1 cellular context compared by ENCODE assay signal in the genomic region with DNA sequence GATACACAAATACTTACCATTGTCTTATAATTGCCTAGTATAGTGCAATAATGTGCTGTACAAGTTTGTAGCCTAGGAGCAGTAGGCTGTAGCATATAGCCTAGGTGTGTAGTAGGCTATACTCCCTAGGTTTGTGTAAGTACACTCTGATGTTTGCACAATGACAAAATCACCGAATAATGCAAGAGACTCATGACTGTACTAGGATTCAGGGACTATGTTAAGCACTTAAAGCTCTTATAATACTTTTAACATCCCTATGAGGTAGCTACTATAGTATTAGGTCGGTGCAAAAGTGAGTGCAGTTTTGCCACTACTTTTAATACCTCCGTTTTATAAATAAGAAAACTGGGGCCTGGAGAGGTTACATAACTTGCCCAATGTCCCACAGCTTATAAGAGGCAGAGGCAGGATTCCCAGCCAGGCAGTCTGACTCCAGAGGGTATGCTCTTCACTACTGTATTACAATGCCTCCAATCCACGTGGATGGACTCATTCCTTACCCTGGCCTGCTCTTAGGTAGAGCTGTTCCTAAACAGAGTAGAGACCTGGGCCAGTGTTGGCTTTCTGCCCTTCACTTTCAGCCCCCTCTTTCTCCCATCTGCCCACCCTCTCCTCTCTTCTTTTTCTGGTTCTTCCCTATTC.
TF ChIP-seq lines count a peak whose summit lies in the region.

No MANE protein-coding gene starts in this region.

TF ChIP-seq in K562, 482 proteins besides CTCF, POLR2A, EP300 and RAD21 (continued from another document):
- TF ChIP-seq KAT2B (IDR thresholded peaks at IDR 0.05; ENCODE audit: low read depth, low read length), result no peak
- TF ChIP-seq YBX1 (IDR thresholded peaks at IDR 0.05), result no peak
- no peak for TF ChIP-seq CXXC5 (CRISPR knock-in tag; IDR thresholded peaks at IDR 0.05)
- TF ChIP-seq BACH1 (tag; IDR thresholded peaks at IDR 0.05), result no peak
- no peak for TF ChIP-seq L3MBTL2 (IDR thresholded peaks at IDR 0.05)
- no peak for TF ChIP-seq NCOA4 (IDR thresholded peaks at IDR 0.05; ENCODE audit: partially characterized antibody)
- TF ChIP-seq, protein P1, sequence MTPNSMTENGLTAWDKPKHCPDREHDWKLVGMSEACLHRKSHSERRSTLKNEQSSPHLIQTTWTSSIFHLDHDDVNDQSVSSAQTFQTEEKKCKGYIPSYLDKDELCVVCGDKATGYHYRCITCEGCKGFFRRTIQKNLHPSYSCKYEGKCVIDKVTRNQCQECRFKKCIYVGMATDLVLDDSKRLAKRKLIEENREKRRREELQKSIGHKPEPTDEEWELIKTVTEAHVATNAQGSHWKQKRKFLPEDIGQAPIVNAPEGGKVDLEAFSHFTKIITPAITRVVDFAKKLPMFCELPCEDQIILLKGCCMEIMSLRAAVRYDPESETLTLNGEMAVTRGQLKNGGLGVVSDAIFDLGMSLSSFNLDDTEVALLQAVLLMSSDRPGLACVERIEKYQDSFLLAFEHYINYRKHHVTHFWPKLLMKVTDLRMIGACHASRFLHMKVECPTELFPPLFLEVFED (CRISPR knock-in tag; conservative IDR thresholded peaks at IDR 0.05), result no peak
- TF ChIP-seq ZNF384 (IDR thresholded peaks at IDR 0.05; ENCODE audit: low read depth, low read length), result no peak
- TF ChIP-seq, protein P2, sequence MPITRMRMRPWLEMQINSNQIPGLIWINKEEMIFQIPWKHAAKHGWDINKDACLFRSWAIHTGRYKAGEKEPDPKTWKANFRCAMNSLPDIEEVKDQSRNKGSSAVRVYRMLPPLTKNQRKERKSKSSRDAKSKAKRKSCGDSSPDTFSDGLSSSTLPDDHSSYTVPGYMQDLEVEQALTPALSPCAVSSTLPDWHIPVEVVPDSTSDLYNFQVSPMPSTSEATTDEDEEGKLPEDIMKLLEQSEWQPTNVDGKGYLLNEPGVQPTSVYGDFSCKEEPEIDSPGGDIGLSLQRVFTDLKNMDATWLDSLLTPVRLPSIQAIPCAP (CRISPR knock-in tag; IDR thresholded peaks at IDR 0.05; ENCODE audit: borderline replicate concordance), result no peak
